8 cellular contexts compared by ENCODE assay signal in genomic region chr9:37575921-37576721, GRCh38. TPM values are rescaled to one million over a fixed set of nuclear protein-coding genes. Genes with fewer than 3 reads are reported as not detected.
DNase-seq lines count a peak whose midpoint lies in the region; ATAC-seq and TF ChIP-seq lines count a peak whose summit lies in the region.

Gene FBXO10, minus strand, starts transcription at chr9:37576380. Its CDS starts 34,612 bp downstream, at chr9:37541768.

- intact Hi-C loops in Panc1 (cut with micrococcal nuclease; ENCODE audit: unreplicated experiment) = no loop called here
- intact Hi-C loops in transverse colon (cut with DNase I; ENCODE audit: low total_unique reads) = no loop called here

- H3K27ac ChIP-seq in Panc1 (ENCODE audit: low read length) (peak within 1 kb of the TSS; percentile 92), neural progenitor cell (peak within 1 kb of the TSS; percentile 69), transverse colon (peak within 1 kb of the TSS; percentile 86 to 95 (median 92))

- peaks cover 32% of the 10 kb centered on the region for H3K4me1 ChIP-seq in Panc1 (ENCODE audit: control insufficient read depth, insufficient read depth, low read length)
- peaks cover 36% of the 10 kb centered on the region for H3K4me1 ChIP-seq in neural progenitor cell
- H3K4me1 ChIP-seq in transverse colon = peaks cover 12 to 36% (median 25%) of the 10 kb centered on the region in 4 donors

- no peak for TF ChIP-seq EP300 in transverse colon (IDR thresholded peaks at IDR 0.05; ENCODE audit: low read depth)

- peaks cover 9% of the 10 kb centered on the region for H3K36me3 ChIP-seq in Panc1 (ENCODE audit: control insufficient read depth, insufficient read depth, low read length)
- H3K36me3 ChIP-seq in neural progenitor cell = no peaks in the 10 kb centered on the region
- no peaks in the 10 kb centered on the region for H3K36me3 ChIP-seq in transverse colon

- peak within 1 kb of the TSS in 1 of 2 donors; percentile 27 for H3K27ac Mint-ChIP-seq in activated naive CD4-positive, alpha-beta T cell treated with anti-CD3 and anti-CD28 coated beads, Interleukin-2, amount 50 U/mL, for 72 hours
- peak within 1 kb of the TSS; percentile 90 for H3K27ac Mint-ChIP-seq in neural progenitor cell

- in situ Hi-C loops in Panc1 (cut with HindIII; ENCODE audit: low pct_unique_long_range_greater_than_20kb, low sequenced_read_pairs) = no loop called here
- in situ Hi-C loops in transverse colon (cut with MboI; ENCODE audit: low pct_ligation_motif_present in 1 of 4, low pct_unique_long_range_greater_than_20kb in 1 of 4, low sequenced_read_pairs in 3 of 4) = loop anchor here in 1 of 4 donors (25.0 kb wide), 3 partner anchors 211 to 486 kb away; partner anchors contain the start of genes EXOSC3, SHB and SLC25A51

- H3K4me3 ChIP-seq in Panc1 (ENCODE audit: low read depth in 2 of 2, low read length in 2 of 2) (peak within 1 kb of the TSS; percentile 72 to 90), neural progenitor cell (peak within 1 kb of the TSS; percentile 69), transverse colon (peak within 1 kb of the TSS; percentile 84 to 92 (median 88))

- WGBS in transverse colon (ENCODE audit: low coverage in 1 of 2), 2 donors = 2 to 6% methylated on average over 6 to 42 of the region's 81 CpGs

- peak; percentile 90 for DNase-seq in CD1c-positive myeloid dendritic cell (ENCODE audit: extremely low spot score)
- DNase-seq in Panc1 (ENCODE audit: low read depth, low spot score) = no peak
- DNase-seq in activated naive CD4-positive, alpha-beta T cell treated with anti-CD3 and anti-CD28 coated beads, Interleukin-2, amount 50 U/mL, for 72 hours (ENCODE audit: low spot score in 2 of 2) = peak; percentile 44 to 62
- DNase-seq in globus pallidus (ENCODE audit: low spot score) = peak; percentile 71
- peak; percentile 92 for DNase-seq in neural progenitor cell (ENCODE audit: low spot score)
- DNase-seq in transverse colon = peak; percentile 78

- H2AFZ ChIP-seq in neural progenitor cell (replicated peaks) = peak within 1 kb of the TSS; percentile 20

- peaks cover 29% of the 10 kb centered on the region for H4K20me1 ChIP-seq in neural progenitor cell (ENCODE audit: low read depth)

- BruUV-seq in Panc1 (replicated peaks; lab: Mats Ljungman, UMichigan) = no TSS peak

- peak within 1 kb of the TSS; percentile 99 for H3K4me2 ChIP-seq in neural progenitor cell

- H3K36me3 Mint-ChIP-seq in activated naive CD4-positive, alpha-beta T cell treated with anti-CD3 and anti-CD28 coated beads, Interleukin-2, amount 50 U/mL, for 72 hours = peaks cover 0 to 13% of the 10 kb centered on the region in 2 donors
- H3K36me3 Mint-ChIP-seq in neural progenitor cell = peaks cover 8% of the 10 kb centered on the region

- peaks cover 44% of the 10 kb centered on the region for H3F3A ChIP-seq in neural progenitor cell (ENCODE audit: low read depth)

- H3K9me3 ChIP-seq in Panc1 (ENCODE audit: control insufficient read depth, insufficient read depth, low read depth, low read length) (no peaks in the 10 kb centered on the region), neural progenitor cell (ENCODE audit: low read depth) (no peaks in the 10 kb centered on the region), transverse colon (no peaks in the 10 kb centered on the region)

- CTCF ChIA-PET in Panc1 (lab: Charles Lee) = interaction anchor here (0.5 to 1.6 kb wide), 3 partner anchors 64 to 95 kb away, joined by 3 to 5 read pairs (median 3); no protein-coding TSS in a partner anchor

- no peak within 1 kb of the TSS for H3K9ac ChIP-seq in neural progenitor cell

- ATAC-seq in GM19397 (IDR thresholded peaks at IDR 0.05; ENCODE audit: unreplicated experiment) = peak; percentile 77
- peak; percentile 37 for ATAC-seq in HG03469 (IDR thresholded peaks at IDR 0.05; ENCODE audit: unreplicated experiment)
- ATAC-seq in Panc1 = peak; percentile 96
- ATAC-seq in activated naive CD4-positive, alpha-beta T cell treated with anti-CD3 and anti-CD28 coated beads, Interleukin-2, amount 50 U/mL, for 72 hours = peak; percentile 83 to 84

- POLR2A ChIA-PET in Panc1 (lab: Charles Lee) = interaction anchor here (0.7 kb wide), 2 partner anchors 65 to 78 kb away, joined by 3 read pairs; no protein-coding TSS in a partner anchor

- H3K4me3 Mint-ChIP-seq in neural progenitor cell = peak within 1 kb of the TSS; percentile 89

- H3K9me3 Mint-ChIP-seq in activated naive CD4-positive, alpha-beta T cell treated with anti-CD3 and anti-CD28 coated beads, Interleukin-2, amount 50 U/mL, for 72 hours = no peaks in the 10 kb centered on the region
- H3K9me3 Mint-ChIP-seq in neural progenitor cell = peaks cover 2% of the 10 kb centered on the region

- peak; percentile 36 for TF ChIP-seq POLR2A in transverse colon (IDR thresholded peaks at IDR 0.05)

- no peaks in the 10 kb centered on the region for H3K27me3 ChIP-seq in Panc1 (ENCODE audit: control insufficient read depth, insufficient read depth, low read length)
- no peaks in the 10 kb centered on the region for H3K27me3 ChIP-seq in neural progenitor cell
- H3K27me3 ChIP-seq in transverse colon = no peaks in the 10 kb centered on the region

- TF ChIP-seq CTCF in Panc1 (IDR thresholded peaks at IDR 0.05) (no peak), neural progenitor cell (IDR thresholded peaks at IDR 0.05) (no peak), transverse colon (IDR thresholded peaks at IDR 0.05) (no peak)

- H3K4me1 Mint-ChIP-seq in neural progenitor cell = peaks cover 41% of the 10 kb centered on the region

- peaks cover 4% of the 10 kb centered on the region for H3K27me3 Mint-ChIP-seq in neural progenitor cell (ENCODE audit: insufficient read depth, low read depth)

- peaks cover 35% of the 10 kb centered on the region for H3K79me2 ChIP-seq in neural progenitor cell (ENCODE audit: low read depth)

RNA-seq across cellular contexts. Expression of gene FBXO10, which starts in this region (rescaled TPM):
- 39.8 TPM for total RNA-seq in Panc1 (2021; ENCODE audit: unreplicated experiment)
- polyA plus RNA-seq in Panc1 (2012; ENCODE audit: insufficient read length) = 37.8 TPM
- total RNA-seq in activated naive CD4-positive, alpha-beta T cell treated with anti-CD3 and anti-CD28 coated beads, Interleukin-2, amount 50 U/mL, for 72 hours = 1 to 10 TPM; 1.3 to 1.4 TPM
- total RNA-seq in neural progenitor cell (ENCODE audit: low replicate concordance) = 13.4 and 28.2 TPM in 2 replicates
- total RNA-seq in transverse colon = 10 to 100 TPM in 1 of 4 donors, 1 to 10 TPM in 3; 4.2 to 16.5 (median 6.8) TPM

Comparison
In these comparisons a context has a peak if more than half of its experiments do, and no peak if none do; other contexts are left out.
1. ATAC-seq: peak in every context shown above with its lines; median percentile 96 in Panc1; 84 in activated naive CD4-positive, alpha-beta T cell treated with anti-CD3 and anti-CD28 coated beads, Interleukin-2, amount 50 U/mL, for 72 hours; 77 in GM19397; 37 in HG03469.